In genomic region chr6:162726997-162727346, GRCh38 we compare ENCODE assay signal across 8 cellular contexts. TPM values are rescaled to one million over a fixed set of nuclear protein-coding genes. Genes with fewer than 3 reads are reported as not detected.
DNase-seq lines count a peak whose midpoint lies in the region; ATAC-seq and TF ChIP-seq lines count a peak whose summit lies in the region.

No MANE protein-coding gene starts in this region.

- DNase-seq in Caki2 (ENCODE audit: low read depth) (peak; percentile 0), HFF-Myc (ENCODE audit: extremely low read depth, low read depth) (no peak), SK-MEL-5 (ENCODE audit: low read depth, low spot score) (peak; percentile 4), neural crest cell (ENCODE audit: low read depth, low spot score) (no peak), dedifferentiated amniotic fluid mesenchymal stem cell (ENCODE audit: extremely low spot score) (no peak), NCI-H2029 treated with DMSO at 0.1 percent for 48 hours (lab: John Stamatoyannopoulos, UW) (no peak)

- H3K9me3 Mint-ChIP-seq in neural crest cell = no peaks in the 10 kb centered on the region

- TF ChIP-seq CTCF in HFF-Myc (IDR thresholded peaks at IDR 0.05; ENCODE audit: low read depth, low read length, missing control alignments) = no peak
- TF ChIP-seq CTCF in neural crest cell (conservative IDR thresholded peaks at IDR 0.05) = no peak

- peak overlapping the region; percentile 92 for H3K27ac Mint-ChIP-seq in neural crest cell (ENCODE audit: unreplicated experiment)

- ATAC-seq in esophagus mucosa (peak; percentile 11), HG03571 (IDR thresholded peaks at IDR 0.05; ENCODE audit: unreplicated experiment) (no peak)

- H3K36me3 Mint-ChIP-seq in neural crest cell (ENCODE audit: low read depth) = no peaks in the 10 kb centered on the region

- H3K4me1 Mint-ChIP-seq in neural crest cell = peaks cover 28% of the 10 kb centered on the region

- in situ Hi-C loops in Caki2 (cut with HindIII; ENCODE audit: low pct_unique_long_range_greater_than_20kb, low sequenced_read_pairs) (no loop called here), SK-MEL-5 (cut with HindIII; ENCODE audit: low pct_unique_long_range_greater_than_20kb, low sequenced_read_pairs) (no loop called here)

- peaks cover 6% of the 10 kb centered on the region for H3K27me3 Mint-ChIP-seq in neural crest cell (ENCODE audit: low read depth)

- peak overlapping the region; percentile 62 for H3K4me3 ChIP-seq in HFF-Myc (replicated peaks; ENCODE audit: low read depth, low read length)

- H3K4me3 Mint-ChIP-seq in neural crest cell = peak overlapping the region; percentile 95

RNA-seq across cellular contexts. Expression of gene PRKN, which starts 0.6 kb away (rescaled TPM):
- total RNA-seq in Caki2 (2014; rRNA removed; shearing (Covaris generic); ENCODE audit: low replicate concordance) = 1.0 and 1.1 TPM in 2 replicates
- 0.51 and 0.95 TPM in 2 replicates for total RNA-seq in SK-MEL-5 (2014; rRNA removed; shearing (Covaris generic))
- 0.08 and 0.14 TPM in 2 replicates for polyA plus RNA-seq in SK-MEL-5 (2015; cell fraction: cytosol; rRNA removed)
- polyA plus RNA-seq in SK-MEL-5 (2015; cell fraction: nucleus; rRNA removed) = not detected in 2 replicates
- total RNA-seq in esophagus mucosa (2.4 TPM), neural crest cell (2.0 and 3.2 TPM in 2 replicates)

RNA-seq across cellular contexts. Expression of gene PACRG, which starts 0.8 kb away (rescaled TPM):
- not detected in 2 replicates for total RNA-seq in Caki2 (2014; rRNA removed; shearing (Covaris generic); ENCODE audit: low replicate concordance)
- not detected in 2 replicates for total RNA-seq in SK-MEL-5 (2014; rRNA removed; shearing (Covaris generic))
- polyA plus RNA-seq in SK-MEL-5 (2015; cell fraction: cytosol; rRNA removed) = not detected in 2 replicates
- polyA plus RNA-seq in SK-MEL-5 (2015; cell fraction: nucleus; rRNA removed) = not detected in 2 replicates
- total RNA-seq in esophagus mucosa = 0.76 TPM
- total RNA-seq in neural crest cell = 0.59 and 1.8 TPM in 2 replicates

Comparison
In these comparisons a context has a peak if more than half of its experiments do, and no peak if none do; other contexts are left out.
1. DNase-seq: peak in Caki2 (single experiment) and SK-MEL-5 (single experiment); none in HFF-Myc (single experiment), neural crest cell (single experiment), dedifferentiated amniotic fluid mesenchymal stem cell (single experiment) and NCI-H2029 treated with DMSO at 0.1 percent for 48 hours (single experiment).